In the genomic region with DNA sequence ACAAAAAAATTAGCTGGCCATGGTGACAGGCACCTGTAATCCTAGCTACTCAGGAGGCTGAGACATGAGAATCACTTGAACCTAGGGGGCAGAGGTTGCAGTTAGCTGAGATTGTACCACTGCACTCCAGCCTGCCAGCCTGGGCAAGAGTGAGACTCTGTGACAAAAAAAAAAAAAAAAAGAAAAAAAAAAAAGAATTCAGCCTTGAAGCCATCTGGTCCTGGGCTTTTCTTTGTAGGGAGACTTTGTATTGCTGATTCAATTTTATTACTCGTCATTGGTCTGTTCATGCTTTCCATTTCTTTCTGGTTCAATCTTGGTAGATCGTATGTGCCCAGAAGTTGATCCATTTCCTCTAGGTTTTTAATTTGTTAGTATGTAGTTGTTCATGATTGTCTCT, we compare ENCODE assay signal across 10 cellular contexts.
"Had no signal": no experiment of that assay in that cellular context is flagged by ENCODE, and none has a peak within 500 bp of the region (broad histone marks: within the 10 kb centered on the region; RNA-seq: fewer than 3 reads in every experiment).

No MANE protein-coding gene starts in this region.

- H3K4me3 Mint-ChIP-seq: HFFc6 had no signal

- H3K4me3 ChIP-seq: GM23248, HAP-1, K562 had no signal

- ATAC-seq: HCT116, HepG2, K562 had no signal

- H3K4me1 ChIP-seq: HAP-1 had no signal

- H3K9me3 ChIP-seq: HAP-1 had no signal

- H3K9ac ChIP-seq: GM23248 had no signal

- H2AFZ ChIP-seq: GM23248 had no signal

- H3K36me3 ChIP-seq: HAP-1 had no signal

- H3K27ac Mint-ChIP-seq: HFFc6 had no signal

- DNase-seq: GM23248, GOT3, H7, HFFc6, IMR-90 had no signal

- H3K27ac ChIP-seq: GM23248, HL-60 had no signal
